3 cellular contexts compared by ENCODE assay signal in the genomic region with DNA sequence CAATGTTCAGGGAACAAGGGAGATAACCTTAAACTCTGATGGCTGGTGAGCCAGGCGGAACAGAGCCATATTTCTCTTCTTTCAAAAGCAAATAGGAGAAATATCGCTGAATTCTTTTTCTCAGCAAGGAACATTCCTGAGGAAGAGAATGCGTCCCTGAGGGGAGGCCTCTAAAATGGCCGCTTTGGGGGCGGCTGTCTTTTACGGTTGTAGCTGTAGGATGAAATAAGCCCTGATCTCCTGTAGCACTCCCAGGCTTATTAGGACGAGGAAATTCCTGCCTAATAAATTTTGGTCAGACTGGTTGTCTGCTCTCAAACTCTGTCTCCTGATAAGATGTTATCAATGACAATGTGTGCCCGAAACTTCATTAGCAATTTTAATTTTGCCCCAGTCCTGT.
A peak's percentile ranks its signal among the peaks of the same experiment; 100 is the strongest.
DNase-seq lines count a peak whose midpoint lies in the region; ATAC-seq and TF ChIP-seq lines count a peak whose summit lies in the region.
"Not testable (repeated sequence)": the region's sequence is repeated elsewhere in the genome, so short reads cannot be mapped to it uniquely, and the experiment has no call there.

No MANE protein-coding gene starts in this region.

- H3K4me3 ChIP-seq in endodermal cell (ENCODE audit: low read length): not testable (repeated sequence)

- peaks cover 11% of the 10 kb centered on the region for H3K36me3 Mint-ChIP-seq in WTC11
- not testable (repeated sequence) for H3K36me3 Mint-ChIP-seq in endodermal cell (ENCODE audit: low read depth)

- H3K9me3 ChIP-seq in endodermal cell (ENCODE audit: control insufficient read depth, low read length): peaks cover 33% of the 10 kb centered on the region

- not testable (repeated sequence) for H3K27ac ChIP-seq in endodermal cell (ENCODE audit: low read depth, low read length)

- POLR2A ChIA-PET in WTC11 (lab: Charles Lee): not testable (repeated sequence)

- H3K27me3 Mint-ChIP-seq in WTC11 (ENCODE audit: low read depth); endodermal cell (ENCODE audit: insufficient read depth): not testable (repeated sequence)

- H3K9me3 Mint-ChIP-seq in WTC11 (peaks cover 29% of the 10 kb centered on the region), endodermal cell (peaks cover 27% of the 10 kb centered on the region)

- not testable (repeated sequence) for H3K27ac Mint-ChIP-seq in WTC11, endodermal cell

- H3K36me3 ChIP-seq in endodermal cell (ENCODE audit: control insufficient read depth, insufficient read depth, low read length): not testable (repeated sequence)

- H3K4me1 ChIP-seq in endodermal cell (ENCODE audit: control insufficient read depth, insufficient read depth, low read length): not testable (repeated sequence)

- 93 to 95% methylated on average over 7 of the region's 8 CpGs for WGBS in endodermal cell (ENCODE audit: insufficient coverage in 1 of 2, insufficient read length in 1 of 2), 2 experiments

- not testable (repeated sequence) for H3K9ac ChIP-seq in endodermal cell (ENCODE audit: extremely low read depth, low read length, poor library complexity, severe bottlenecking)

- H3K4me1 Mint-ChIP-seq in WTC11, endodermal cell: not testable (repeated sequence)

- CTCF ChIA-PET in WTC11 (lab: Charles Lee): not testable (repeated sequence)

- DNase-seq in ELF-1 (ENCODE audit: low read depth, low spot score): peak; percentile 30
- peak; percentile 23 for DNase-seq in WTC11 (ENCODE audit: low spot score)
- DNase-seq in endodermal cell: peak; percentile 57

- not testable (repeated sequence) for H3K4me3 Mint-ChIP-seq in WTC11, endodermal cell

- not testable (repeated sequence) for TF ChIP-seq CTCF in WTC11 (IDR thresholded peaks at IDR 0.05); endodermal cell (conservative IDR thresholded peaks at IDR 0.05)

- not testable (repeated sequence) for H3K27me3 ChIP-seq in endodermal cell (ENCODE audit: control insufficient read depth, insufficient read depth, low read length, poor library complexity, severe bottlenecking)

- not testable (repeated sequence) for ATAC-seq in WTC11
